Comparison of ENCODE assay signal across 8 cellular contexts in genomic region chr11:118791961-118792578, GRCh38. TPM values are rescaled to one million over a fixed set of nuclear protein-coding genes. Genes with fewer than 3 reads are reported as not detected.
DNase-seq lines count a peak whose midpoint lies in the region; ATAC-seq, FAIRE-seq and TF ChIP-seq lines count a peak whose summit lies in the region.

No MANE protein-coding gene starts in this region.

- peaks cover 4% of the 10 kb centered on the region; the same call in 1 of the 2 replicates for H3K36me3 ChIP-seq in BLaER1
- H3K36me3 ChIP-seq in neural progenitor cell, result no peaks in the 10 kb centered on the region

- peaks cover 25% of the 10 kb centered on the region for H3F3A ChIP-seq in neural progenitor cell (ENCODE audit: low read depth)

- H3K4me2 ChIP-seq in BLaER1 (peak overlapping the region; percentile 85), neural progenitor cell (peak overlapping the region; percentile 95)

- H3K9me3 Mint-ChIP-seq in activated T-helper 1 cell treated with anti-CD3 and anti-CD28 coated beads, Interleukin-12 subunit alpha, Interleukin-12 subunit beta, Interleukin-2, Interleukin-4 antibody, amounts not matched to agents 30 ng/mL and 10 ng/mL and 1 ng/mL, durations not matched to agents 14 hours and 24 hours and 36 hours, result no peaks in the 10 kb centered on the region
- no peaks in the 10 kb centered on the region for H3K9me3 Mint-ChIP-seq in neural progenitor cell

- H3K4me1 ChIP-seq in BLaER1 (peaks cover 37% of the 10 kb centered on the region), neural progenitor cell (peaks cover 14% of the 10 kb centered on the region)

- H3K9ac ChIP-seq in BLaER1 (peak overlapping the region; percentile 100), neural progenitor cell (peak overlapping the region; percentile 97)

- H2AFZ ChIP-seq in neural progenitor cell (replicated peaks), result peak overlapping the region; percentile 82

- peaks cover 22% of the 10 kb centered on the region for H3K4me1 Mint-ChIP-seq in activated T-helper 1 cell treated with anti-CD3 and anti-CD28 coated beads, Interleukin-12 subunit alpha, Interleukin-12 subunit beta, Interleukin-2, Interleukin-4 antibody, amounts not matched to agents 30 ng/mL and 10 ng/mL and 1 ng/mL, durations not matched to agents 14 hours and 24 hours and 36 hours (ENCODE audit: low read depth)
- peaks cover 28% of the 10 kb centered on the region for H3K4me1 Mint-ChIP-seq in neural progenitor cell

- ATAC-seq in HG03097 (IDR thresholded peaks at IDR 0.05; ENCODE audit: low FRiP score, unreplicated experiment), result no peak

- H3K27ac ChIP-seq in BLaER1 (peak overlapping the region; percentile 100), neural progenitor cell (peak overlapping the region; percentile 97)

- H3K4me3 ChIP-seq in BLaER1, result peak overlapping the region; percentile 97
- peak overlapping the region; percentile 96 for H3K4me3 ChIP-seq in LNCaP clone FGC (ENCODE audit: low read depth, low read length)
- H3K4me3 ChIP-seq in fibroblast of pulmonary artery (replicated peaks; ENCODE audit: low read depth, low read length), result peak overlapping the region; percentile 96
- peak overlapping the region; percentile 82 for H3K4me3 ChIP-seq in neural progenitor cell

- H3K4me3 Mint-ChIP-seq in activated T-helper 1 cell treated with anti-CD3 and anti-CD28 coated beads, Interleukin-12 subunit alpha, Interleukin-12 subunit beta, Interleukin-2, Interleukin-4 antibody, amounts not matched to agents 30 ng/mL and 10 ng/mL and 1 ng/mL, durations not matched to agents 14 hours and 24 hours and 36 hours, result peak overlapping the region; percentile 98
- peak overlapping the region; percentile 99 for H3K4me3 Mint-ChIP-seq in neural progenitor cell

- H3K27me3 Mint-ChIP-seq in activated T-helper 1 cell treated with anti-CD3 and anti-CD28 coated beads, Interleukin-12 subunit alpha, Interleukin-12 subunit beta, Interleukin-2, Interleukin-4 antibody, amounts not matched to agents 30 ng/mL and 10 ng/mL and 1 ng/mL, durations not matched to agents 14 hours and 24 hours and 36 hours (ENCODE audit: insufficient read depth), result no peaks in the 10 kb centered on the region
- H3K27me3 Mint-ChIP-seq in neural progenitor cell (ENCODE audit: insufficient read depth, low read depth), result peaks cover 3% of the 10 kb centered on the region

- H4K20me1 ChIP-seq in BLaER1 (peaks cover 32% of the 10 kb centered on the region), neural progenitor cell (ENCODE audit: low read depth) (peaks cover 30% of the 10 kb centered on the region)

- H3K27ac Mint-ChIP-seq in activated T-helper 1 cell treated with anti-CD3 and anti-CD28 coated beads, Interleukin-12 subunit alpha, Interleukin-12 subunit beta, Interleukin-2, Interleukin-4 antibody, amounts not matched to agents 30 ng/mL and 10 ng/mL and 1 ng/mL, durations not matched to agents 14 hours and 24 hours and 36 hours, result peak overlapping the region; percentile 99
- H3K27ac Mint-ChIP-seq in neural progenitor cell, result peak overlapping the region; percentile 99

- H3K9me3 ChIP-seq in BLaER1 (no peaks in the 10 kb centered on the region), neural progenitor cell (ENCODE audit: low read depth) (no peaks in the 10 kb centered on the region)

- no peaks in the 10 kb centered on the region for H3K27me3 ChIP-seq in BLaER1
- H3K27me3 ChIP-seq in neural progenitor cell, result no peaks in the 10 kb centered on the region

- DNase-seq in LNCaP clone FGC (ENCODE audit: low read depth), result no peak
- peak; percentile 16 for DNase-seq in activated T-helper 1 cell treated with anti-CD3 and anti-CD28 coated beads, Interleukin-12 subunit alpha, Interleukin-12 subunit beta, Interleukin-2, Interleukin-4 antibody, amounts not matched to agents 30 ng/mL and 10 ng/mL and 1 ng/mL, durations not matched to agents 14 hours and 24 hours and 36 hours (ENCODE audit: low spot score)
- peak; percentile 11 for DNase-seq in fibroblast of pulmonary artery (ENCODE audit: low read depth)
- DNase-seq in neural progenitor cell (ENCODE audit: low spot score), result peak; percentile 47
- peak; percentile 9 for DNase-seq in urothelium cell line (ENCODE audit: low spot score)
- no peak for DNase-seq in RPMI8226

- peaks cover 7% of the 10 kb centered on the region for H3K36me3 Mint-ChIP-seq in activated T-helper 1 cell treated with anti-CD3 and anti-CD28 coated beads, Interleukin-12 subunit alpha, Interleukin-12 subunit beta, Interleukin-2, Interleukin-4 antibody, amounts not matched to agents 30 ng/mL and 10 ng/mL and 1 ng/mL, durations not matched to agents 14 hours and 24 hours and 36 hours (ENCODE audit: low read depth)
- H3K36me3 Mint-ChIP-seq in neural progenitor cell, result peaks cover 6% of the 10 kb centered on the region

- peaks cover 48% of the 10 kb centered on the region for H3K79me2 ChIP-seq in neural progenitor cell (ENCODE audit: low read depth)

- no peak for FAIRE-seq in urothelium cell line (lab: Jason Lieb, UNC)

- TF ChIP-seq CTCF in LNCaP clone FGC (IDR thresholded peaks at IDR 0.05; ENCODE audit: control insufficient read depth, extremely low read depth, insufficient read depth) (no peak), fibroblast of pulmonary artery (IDR thresholded peaks at IDR 0.05; ENCODE audit: low read length, missing control alignments) (no peak), neural progenitor cell (IDR thresholded peaks at IDR 0.05) (no peak)

- intact Hi-C loops in activated T-helper 1 cell treated with anti-CD3 and anti-CD28 coated beads, Interleukin-12 subunit alpha, Interleukin-12 subunit beta, Interleukin-2, Interleukin-4 antibody, amounts not matched to agents 30 ng/mL and 10 ng/mL and 1 ng/mL, durations not matched to agents 14 hours and 24 hours and 36 hours (cut with micrococcal nuclease), result loop anchor here (1.0 to 5.0 kb wide), 14 partner anchors 49 to 975 kb away; partner anchors contain the start of genes ARCN1, ATP5MG, CENATAC and CXCR5

RNA-seq across cellular contexts. Expression of gene DDX6, which starts 1.1 kb away (rescaled TPM):
- 110 and 112 TPM in 2 replicates for total RNA-seq in activated T-helper 1 cell treated with anti-CD3 and anti-CD28 coated beads, Interleukin-12 subunit alpha, Interleukin-12 subunit beta, Interleukin-2, Interleukin-4 antibody, amounts not matched to agents 30 ng/mL and 10 ng/mL and 1 ng/mL, durations not matched to agents 14 hours and 24 hours and 36 hours
- total RNA-seq in neural progenitor cell (ENCODE audit: low replicate concordance), result 191 and 332 TPM in 2 replicates

Comparison
In these comparisons a context has a peak if more than half of its experiments do, and no peak if none do; other contexts are left out.
1. DNase-seq: peak in activated T-helper 1 cell treated with anti-CD3 and anti-CD28 coated beads, Interleukin-12 subunit alpha, Interleukin-12 subunit beta, Interleukin-2, Interleukin-4 antibody, amounts not matched to agents 30 ng/mL and 10 ng/mL and 1 ng/mL, durations not matched to agents 14 hours and 24 hours and 36 hours (single experiment), fibroblast of pulmonary artery (single experiment), neural progenitor cell (single experiment) and urothelium cell line (single experiment); none in LNCaP clone FGC (single experiment) and RPMI8226 (single experiment).
2. Peak in every context shown above with its lines, with median percentiles within 50 percentile points of each other: H3K4me3 ChIP-seq.